12 cellular contexts compared by ENCODE assay signal in the genomic region with DNA sequence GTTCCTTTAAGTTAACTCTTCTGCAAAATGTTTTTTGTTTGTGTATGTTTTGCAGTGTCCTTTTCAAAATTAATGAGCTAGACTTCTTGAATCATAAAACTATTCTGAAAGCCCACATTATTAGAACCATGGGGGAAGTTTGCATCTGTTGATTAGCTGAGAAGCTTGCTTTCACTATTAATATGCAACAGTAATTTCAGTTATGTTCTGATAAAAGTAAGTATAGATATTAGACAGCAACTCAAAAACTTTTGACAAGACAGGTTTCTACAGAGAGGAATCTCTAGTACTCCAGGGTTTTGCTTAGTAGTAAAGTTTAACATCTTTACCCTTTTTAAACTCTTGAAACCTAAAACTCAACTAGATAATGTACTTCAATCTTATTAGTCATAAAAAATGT.
DNase-seq lines count a peak whose midpoint lies in the region; ATAC-seq, FAIRE-seq and TF ChIP-seq lines count a peak whose summit lies in the region.
"Had no signal": no experiment of that assay in that cellular context is flagged by ENCODE, and none has a peak within 500 bp of the region (broad histone marks: within the 10 kb centered on the region; RNA-seq: fewer than 3 reads in every experiment).

No MANE protein-coding gene starts in this region.

- TF ChIP-seq CTCF in smooth muscle cell (IDR thresholded peaks at IDR 0.05; ENCODE audit: borderline replicate concordance, insufficient read depth, poor library complexity, severe bottlenecking) (no peak), tibial nerve (IDR thresholded peaks at IDR 0.05) (no peak)

- CTCF ChIA-PET in activated CD4-positive, alpha-beta memory T cell treated with anti-CD3 and anti-CD28 coated beads for 36 hours (lab: Charles Lee): interaction anchor here (2.2 to 5.3 kb wide), 3 partner anchors 13 to 329 kb away, joined by 6 to 23 read pairs (median 8); a partner anchor contains a TSS

- no peak for TF ChIP-seq POLR2A in tibial nerve (IDR thresholded peaks at IDR 0.05)

- POLR2A ChIA-PET in activated CD4-positive, alpha-beta memory T cell treated with anti-CD3 and anti-CD28 coated beads for 36 hours (lab: Charles Lee): interaction anchor here (0.7 to 2.6 kb wide), 4 partner anchors 13 to 176 kb away, joined by 3 to 8 read pairs (median 4); a partner anchor contains a TSS

- peak overlapping the region; percentile 22 for H3K4me3 Mint-ChIP-seq in activated CD4-positive, alpha-beta memory T cell treated with anti-CD3 and anti-CD28 coated beads for 36 hours

- H3K9me3 Mint-ChIP-seq in activated CD4-positive, alpha-beta memory T cell treated with anti-CD3 and anti-CD28 coated beads for 36 hours: peaks cover 2% of the 10 kb centered on the region

- H3K27ac Mint-ChIP-seq in activated CD4-positive, alpha-beta memory T cell treated with anti-CD3 and anti-CD28 coated beads for 36 hours: peak overlapping the region; percentile 82

- peaks cover 8% of the 10 kb centered on the region for H3K36me3 Mint-ChIP-seq in activated CD4-positive, alpha-beta memory T cell treated with anti-CD3 and anti-CD28 coated beads for 36 hours

- no peak overlapping the region for H3K4me2 ChIP-seq in smooth muscle cell

- H3K4me3 ChIP-seq in smooth muscle cell: no peak overlapping the region
- no peak overlapping the region for H3K4me3 ChIP-seq in tibial nerve

- no peaks in the 10 kb centered on the region for H3K4me1 ChIP-seq in smooth muscle cell (ENCODE audit: low read depth)
- no peaks in the 10 kb centered on the region for H3K4me1 ChIP-seq in tibial nerve

- no peaks in the 10 kb centered on the region for H3K79me2 ChIP-seq in smooth muscle cell (ENCODE audit: low read depth)

- FAIRE-seq in GM18507 (lab: Jason Lieb, UNC): peak; percentile 82
- FAIRE-seq: H54 had no signal

- no peak for TF ChIP-seq EP300 in tibial nerve (IDR thresholded peaks at IDR 0.05)

- H2AFZ ChIP-seq in smooth muscle cell (ENCODE audit: low read depth): no peak overlapping the region

- no peaks in the 10 kb centered on the region for H4K20me1 ChIP-seq in smooth muscle cell (ENCODE audit: low read depth)

- no peaks in the 10 kb centered on the region for H3K9me3 ChIP-seq in smooth muscle cell (replicated peaks; ENCODE audit: low read depth)
- H3K9me3 ChIP-seq in tibial nerve: no peaks in the 10 kb centered on the region

- H3K27me3 Mint-ChIP-seq in activated CD4-positive, alpha-beta memory T cell treated with anti-CD3 and anti-CD28 coated beads for 36 hours: no peaks in the 10 kb centered on the region

- no peak overlapping the region for H3K9ac ChIP-seq in smooth muscle cell (ENCODE audit: low read depth)

- intact Hi-C loops in activated CD4-positive, alpha-beta memory T cell treated with anti-CD3 and anti-CD28 coated beads for 36 hours (cut with micrococcal nuclease): loop anchor here (1.0 to 2.0 kb wide), 4 partner anchors 14 to 97 kb away; no protein-coding TSS in a partner anchor

- no peaks in the 10 kb centered on the region for H3K36me3 ChIP-seq in smooth muscle cell (ENCODE audit: low read depth)
- no peaks in the 10 kb centered on the region for H3K36me3 ChIP-seq in tibial nerve

- H3K4me1 Mint-ChIP-seq in activated CD4-positive, alpha-beta memory T cell treated with anti-CD3 and anti-CD28 coated beads for 36 hours (ENCODE audit: low read depth): peaks cover 69% of the 10 kb centered on the region

- H3K27me3 ChIP-seq in smooth muscle cell (ENCODE audit: low read depth) (no peaks in the 10 kb centered on the region), tibial nerve (no peaks in the 10 kb centered on the region)

- no peak overlapping the region for H3K27ac ChIP-seq in smooth muscle cell (ENCODE audit: low read depth)
- H3K27ac ChIP-seq in tibial nerve: peak overlapping the region in 1 of 4 donors; percentile 32

- ATAC-seq in GM19467 (IDR thresholded peaks at IDR 0.05; ENCODE audit: unreplicated experiment) (peak; percentile 65), HG03039 (IDR thresholded peaks at IDR 0.05; ENCODE audit: unreplicated experiment) (peak; percentile 48)

- DNase-seq in GM18507 (ENCODE audit: extremely low spot score, insufficient read length, low read depth) (no peak), HuH-7 (ENCODE audit: low spot score) (no peak), smooth muscle cell (lab: John Stamatoyannopoulos, UW; ENCODE audit: unreplicated experiment) (no peak), tibial nerve (ENCODE audit: low spot score in 2 of 2) (no peak), NCI-H524 (lab: John Stamatoyannopoulos, UW) (no peak)
- no peak for DNase-seq in activated CD4-positive, alpha-beta memory T cell treated with anti-CD3 and anti-CD28 coated beads for 36 hours
- DNase-seq: caudate nucleus, MV-4-11, substantia nigra had no signal

- H3F3A ChIP-seq in smooth muscle cell (ENCODE audit: low read depth): no peaks in the 10 kb centered on the region
